ENCODE assay signal across 13 cellular contexts in the genomic region with DNA sequence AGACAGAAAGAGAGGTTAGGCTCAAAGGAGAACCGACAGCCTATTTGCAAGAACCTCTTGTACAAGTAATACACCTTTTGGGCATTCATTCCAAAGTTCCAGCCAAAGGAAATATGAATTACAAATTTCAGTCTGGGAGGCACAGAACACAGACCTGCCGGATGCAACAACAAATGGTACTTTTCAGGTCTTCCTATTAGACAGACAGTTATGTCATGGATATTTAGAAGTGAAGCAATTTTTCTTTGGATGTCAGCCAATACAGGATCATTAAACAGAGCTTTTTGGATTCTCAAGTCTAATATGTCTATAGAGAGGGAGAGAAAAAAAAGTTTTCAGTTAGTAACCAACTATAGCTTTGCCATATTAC.
"Had no signal": no experiment of that assay in that cellular context is flagged by ENCODE, and none has a peak within 500 bp of the region (broad histone marks: within the 10 kb centered on the region; RNA-seq: fewer than 3 reads in every experiment).

No MANE protein-coding gene starts in this region.

- H3K27me3 Mint-ChIP-seq: activated CD8-positive, alpha-beta memory T cell treated with anti-CD3 and anti-CD28 coated beads, Interleukin-2, amount 10 ng/mL, durations not matched to agents 7 days and 5 days; activated naive CD8-positive, alpha-beta T cell; naive thymus-derived CD4-positive, alpha-beta T cell had no signal

- H3K9me3 ChIP-seq: prostate gland, right lobe of liver, tibial nerve had no signal

- H3K36me3 ChIP-seq: prostate gland, right lobe of liver, tibial nerve had no signal

- H3K4me1 Mint-ChIP-seq: activated CD8-positive, alpha-beta memory T cell treated with anti-CD3 and anti-CD28 coated beads, Interleukin-2, amount 10 ng/mL, durations not matched to agents 7 days and 5 days; naive thymus-derived CD4-positive, alpha-beta T cell; stimulated activated effector memory CD8-positive, alpha-beta T cell treated with anti-CD3 and anti-CD28 coated beads, Interleukin-12 subunit alpha, Interleukin-12 subunit beta, amount 100 ng/mL, for 72 hours had no signal

- H3K27ac Mint-ChIP-seq: activated CD8-positive, alpha-beta memory T cell treated with anti-CD3 and anti-CD28 coated beads, Interleukin-2, amount 10 ng/mL, durations not matched to agents 7 days and 5 days; activated naive CD8-positive, alpha-beta T cell; naive thymus-derived CD4-positive, alpha-beta T cell; stimulated activated effector memory CD8-positive, alpha-beta T cell treated with anti-CD3 and anti-CD28 coated beads, Interleukin-12 subunit alpha, Interleukin-12 subunit beta, amount 100 ng/mL, for 72 hours had no signal

- DNase-seq: activated CD4-positive, alpha-beta T cell treated with anti-CD3 and anti-CD28 coated beads for 1 hour; activated CD4-positive, alpha-beta T cell treated with anti-CD3 and anti-CD28 coated beads, Interleukin-2, amount 50 U/mL, for 48 hours; activated CD8-positive, alpha-beta memory T cell treated with anti-CD3 and anti-CD28 coated beads, Interleukin-2, amount 10 ng/mL, durations not matched to agents 7 days and 5 days; activated gamma-delta T cell; activated T-cell treated with anti-CD3 and anti-CD28 coated beads, Interleukin-2, amount 50 U/mL, for 4 hours; erythroblast; naive thymus-derived CD4-positive, alpha-beta T cell had no signal

- H3K4me1 ChIP-seq: prostate gland had no signal

- H3K4me3 Mint-ChIP-seq: activated CD8-positive, alpha-beta memory T cell treated with anti-CD3 and anti-CD28 coated beads, Interleukin-2, amount 10 ng/mL, durations not matched to agents 7 days and 5 days; activated naive CD8-positive, alpha-beta T cell; activated T-cell treated with anti-CD3 and anti-CD28 coated beads, Interleukin-2, amount 50 U/mL, for 4 hours; naive thymus-derived CD4-positive, alpha-beta T cell; stimulated activated effector memory CD8-positive, alpha-beta T cell treated with anti-CD3 and anti-CD28 coated beads, Interleukin-12 subunit alpha, Interleukin-12 subunit beta, amount 100 ng/mL, for 72 hours had no signal

- H3K36me3 Mint-ChIP-seq: activated CD8-positive, alpha-beta memory T cell treated with anti-CD3 and anti-CD28 coated beads, Interleukin-2, amount 10 ng/mL, durations not matched to agents 7 days and 5 days; activated naive CD8-positive, alpha-beta T cell; naive thymus-derived CD4-positive, alpha-beta T cell; stimulated activated effector memory CD8-positive, alpha-beta T cell treated with anti-CD3 and anti-CD28 coated beads, Interleukin-12 subunit alpha, Interleukin-12 subunit beta, amount 100 ng/mL, for 72 hours had no signal

- H3K4me3 ChIP-seq: lung, prostate gland, right lobe of liver, tibial nerve had no signal

- H3K27me3 ChIP-seq: right lobe of liver, tibial nerve had no signal

- H3K27ac ChIP-seq: prostate gland had no signal
